In genomic region chr18:22563098-22563707, GRCh38 we compare ENCODE assay signal across 8 cellular contexts.
A peak's percentile ranks its signal among the peaks of the same experiment; 100 is the strongest.
DNase-seq lines count a peak whose midpoint lies in the region; ATAC-seq, FAIRE-seq and TF ChIP-seq lines count a peak whose summit lies in the region.

No MANE protein-coding gene starts in this region.

- BruUV-seq in Caco-2 (replicated peaks; lab: Mats Ljungman, UMichigan) (no TSS peak), Panc1 (replicated peaks; lab: Mats Ljungman, UMichigan) (no TSS peak)

- peak; percentile 94 for ATAC-seq in Panc1
- ATAC-seq in lower lobe of right lung, result peak; percentile 85 to 87

- POLR2A ChIA-PET in Caco-2 (lab: Charles Lee) (no interaction called here), Panc1 (lab: Charles Lee) (no interaction called here)

- TF ChIP-seq POLR2A in vagina (IDR thresholded peaks at IDR 0.05), result no peak

- no peaks in the 10 kb centered on the region for H3K9me3 ChIP-seq in Caco-2
- no peaks in the 10 kb centered on the region for H3K9me3 ChIP-seq in Panc1 (ENCODE audit: control insufficient read depth, insufficient read depth, low read depth, low read length)
- no peaks in the 10 kb centered on the region for H3K9me3 ChIP-seq in lower lobe of right lung
- H3K9me3 ChIP-seq in vagina, result no peaks in the 10 kb centered on the region

- H3K27ac Mint-ChIP-seq in Caco-2 (ENCODE audit: unreplicated experiment), result no peak overlapping the region

- no peaks in the 10 kb centered on the region for H3K36me3 Mint-ChIP-seq in Caco-2 (ENCODE audit: insufficient read depth, unreplicated experiment)

- peak; percentile 68 to 70 for TF ChIP-seq CTCF in Caco-2 (IDR thresholded peaks at IDR 0.05; ENCODE audit: insufficient read depth in 1 of 2, low read depth in 1 of 2, low read length in 1 of 2, severe bottlenecking in 1 of 2, unreplicated experiment in 1 of 2)
- peak; percentile 81 for TF ChIP-seq CTCF in Panc1 (IDR thresholded peaks at IDR 0.05)
- peak in 54 of 56 donors; percentile 40 to 83 (median 66) for TF ChIP-seq CTCF in dorsolateral prefrontal cortex (IDR thresholded peaks at IDR 0.05 in 54 of 56, conservative IDR thresholded peaks at IDR 0.05 in 2 of 56; ENCODE audit: low read depth in 1 of 56, partially characterized antibody in 56 of 56)
- peak; percentile 72 for TF ChIP-seq CTCF in lower lobe of right lung (IDR thresholded peaks at IDR 0.05)
- TF ChIP-seq CTCF in vagina (IDR thresholded peaks at IDR 0.05), result peak; percentile 68 to 77 (median 73)

- intact Hi-C loops in Caco-2 (cut with micrococcal nuclease; ENCODE audit: unreplicated experiment) (loop anchor here (1.0 to 10.0 kb wide), 6 partner anchors 73 to 650 kb away; no protein-coding TSS in a partner anchor), Panc1 (cut with micrococcal nuclease; ENCODE audit: unreplicated experiment) (loop anchor here (5.0 to 10.0 kb wide), 3 partner anchors 208 to 658 kb away; no protein-coding TSS in a partner anchor), dorsolateral prefrontal cortex (cut with DNase I) (loop anchor here in 1 of 2 donors (5.0 kb wide), 1 partner anchor 666 kb away; no protein-coding TSS in a partner anchor), lower lobe of right lung (cut with DNase I) (no loop called here), vagina (cut with DNase I) (loop anchor here (5.0 kb wide), 1 partner anchor 396 kb away; the partner anchor contains the start of gene GATA6)

- DNase-seq in Caco-2, result peak; percentile 68 to 75
- DNase-seq in GM19239 (ENCODE audit: insufficient read length, low spot score), result peak; percentile 33
- peak; percentile 74 for DNase-seq in HS-5 (ENCODE audit: low read depth)
- peak; percentile 71 for DNase-seq in Panc1 (ENCODE audit: low read depth, low spot score)
- DNase-seq in dorsolateral prefrontal cortex, result peak in 1 of 10 donors; percentile 13
- no peak for DNase-seq in lower lobe of right lung
- no peak for DNase-seq in vagina (ENCODE audit: extremely low spot score in 2 of 2)
- no peak for DNase-seq in stimulated activated CD4-positive, alpha-beta T cell treated with anti-CD3 and anti-CD28 coated beads, Interleukin-15, amount 100 ng/mL, for 24 hours

- peaks cover 9% of the 10 kb centered on the region for H3K4me1 Mint-ChIP-seq in Caco-2 (ENCODE audit: low read depth, unreplicated experiment)

- H3K4me3 Mint-ChIP-seq in Caco-2 (ENCODE audit: unreplicated experiment), result no peak overlapping the region

- no peak overlapping the region for H3K4me3 ChIP-seq in Caco-2 (ENCODE audit: low read depth, low read length)
- H3K4me3 ChIP-seq in Panc1 (ENCODE audit: low read depth in 2 of 2, low read length in 2 of 2), result no peak overlapping the region
- no peak overlapping the region for H3K4me3 ChIP-seq in dorsolateral prefrontal cortex
- no peak overlapping the region for H3K4me3 ChIP-seq in lower lobe of right lung
- no peak overlapping the region for H3K4me3 ChIP-seq in vagina

- peaks cover 3% of the 10 kb centered on the region; the same call in 1 of the 2 replicates for H3K4me1 ChIP-seq in Caco-2
- no peaks in the 10 kb centered on the region; the same call in 1 of the 2 replicates for H3K4me1 ChIP-seq in Panc1 (ENCODE audit: control insufficient read depth, insufficient read depth, low read length)
- peaks cover 10% of the 10 kb centered on the region for H3K4me1 ChIP-seq in lower lobe of right lung
- H3K4me1 ChIP-seq in vagina, result peaks cover 18% of the 10 kb centered on the region

- H3K27me3 ChIP-seq in Caco-2 (replicated peaks; ENCODE audit: control insufficient read depth, insufficient read depth, low read length) (no peaks in the 10 kb centered on the region), Panc1 (ENCODE audit: control insufficient read depth, insufficient read depth, low read length) (peaks cover 24% of the 10 kb centered on the region), dorsolateral prefrontal cortex (peaks cover 0 to 96% (median 62%) of the 10 kb centered on the region in 45 donors), lower lobe of right lung (ENCODE audit: low read depth) (no peaks in the 10 kb centered on the region), vagina (no peaks in the 10 kb centered on the region)

- H3K9me3 Mint-ChIP-seq in Caco-2 (ENCODE audit: unreplicated experiment), result no peaks in the 10 kb centered on the region

- H3K36me3 ChIP-seq in Caco-2 (ENCODE audit: control insufficient read depth, insufficient read depth, low read length) (no peaks in the 10 kb centered on the region), Panc1 (ENCODE audit: control insufficient read depth, insufficient read depth, low read length) (no peaks in the 10 kb centered on the region), lower lobe of right lung (no peaks in the 10 kb centered on the region), vagina (no peaks in the 10 kb centered on the region)

- peak; percentile 31 for FAIRE-seq in GM19239 (lab: Jason Lieb, UNC)

- in situ Hi-C loops in Panc1 (cut with HindIII; ENCODE audit: low pct_unique_long_range_greater_than_20kb, low sequenced_read_pairs), result no loop called here

- H3K27ac ChIP-seq in Panc1 (ENCODE audit: low read length) (no peak overlapping the region), dorsolateral prefrontal cortex (no peak overlapping the region), lower lobe of right lung (no peak overlapping the region), vagina (no peak overlapping the region)

- no peaks in the 10 kb centered on the region for H3K27me3 Mint-ChIP-seq in Caco-2 (ENCODE audit: insufficient read depth, unreplicated experiment)

- CTCF ChIA-PET in Caco-2 (lab: Charles Lee) (interaction anchor here (0.5 to 1.9 kb wide), 20 partner anchors 69 to 650 kb away, joined by 3 to 15 read pairs (median 4); no protein-coding TSS in a partner anchor), Panc1 (lab: Charles Lee) (interaction anchor here (0.5 to 0.6 kb wide), 3 partner anchors 151 to 206 kb away, joined by 3 to 8 read pairs (median 5); no protein-coding TSS in a partner anchor)

Comparison
In these comparisons a context has a peak if more than half of its experiments do, and no peak if none do; other contexts are left out.
1. DNase-seq: peak in Caco-2 (2 of 2), GM19239 (single experiment), HS-5 (single experiment) and Panc1 (single experiment); none in lower lobe of right lung (single experiment), vagina (0 of 2) and stimulated activated CD4-positive, alpha-beta T cell treated with anti-CD3 and anti-CD28 coated beads, Interleukin-15, amount 100 ng/mL, for 24 hours (single experiment).
2. Peak in every context shown above with its lines, with median percentiles within 50 percentile points of each other: CTCF ChIP-seq.